Comparison of ENCODE assay signal across 24 cellular contexts in genomic region chr3:185663929-185664328, GRCh38.
"Had no signal": no experiment of that assay in that cellular context is flagged by ENCODE, and none has a peak within 500 bp of the region (broad histone marks: within the 10 kb centered on the region; RNA-seq: fewer than 3 reads in every experiment).

No MANE protein-coding gene starts in this region.

- FAIRE-seq: colon, endothelial cell of umbilical vein, islet of Langerhans, keratinocyte had no signal

- H3K4me3 Mint-ChIP-seq: mesothelial cell of epicardium had no signal

- H3K36me3 ChIP-seq: esophagus squamous epithelium, gastrocnemius medialis, heart right ventricle, left lung, lower lobe of right lung had no signal

- ATAC-seq: gastrocnemius medialis, heart right ventricle, left cardiac atrium, left lung, left ventricle myocardium superior, lower lobe of right lung, mucosa of descending colon had no signal

- H3K4me3 ChIP-seq: coronary artery, dorsolateral prefrontal cortex, esophagus squamous epithelium, gastrocnemius medialis, heart right ventricle, left lung, lower lobe of right lung, mucosa of descending colon had no signal

- H3K4me1 ChIP-seq: gastrocnemius medialis had no signal

- H3K9me3 Mint-ChIP-seq: mesothelial cell of epicardium had no signal

- H3K27ac ChIP-seq: coronary artery, dorsolateral prefrontal cortex, esophagus squamous epithelium, gastrocnemius medialis, heart right ventricle, left lung, lower lobe of right lung had no signal

- H3K4me1 Mint-ChIP-seq: mesothelial cell of epicardium had no signal

- H3K9me3 ChIP-seq: esophagus squamous epithelium, gastrocnemius medialis, heart right ventricle, left lung, lower lobe of right lung, mucosa of descending colon had no signal

- H3K27me3 ChIP-seq: gastrocnemius medialis, heart right ventricle, left lung had no signal

- DNase-seq: dermis blood vessel endothelial cell; dorsolateral prefrontal cortex; effector CD4-positive, alpha-beta T cell; effector memory CD4-positive, alpha-beta T cell; esophagus squamous epithelium; foreskin fibroblast; foreskin melanocyte; gastrocnemius medialis; glutamatergic neuron; head of caudate nucleus; heart right ventricle; hippocampal formation; left cardiac atrium; left lung; left ventricle myocardium superior; lower lobe of right lung; mesenchymal stem cell; mucosa of descending colon had no signal
